Comparison of ENCODE assay signal across 11 cellular contexts in the genomic region with DNA sequence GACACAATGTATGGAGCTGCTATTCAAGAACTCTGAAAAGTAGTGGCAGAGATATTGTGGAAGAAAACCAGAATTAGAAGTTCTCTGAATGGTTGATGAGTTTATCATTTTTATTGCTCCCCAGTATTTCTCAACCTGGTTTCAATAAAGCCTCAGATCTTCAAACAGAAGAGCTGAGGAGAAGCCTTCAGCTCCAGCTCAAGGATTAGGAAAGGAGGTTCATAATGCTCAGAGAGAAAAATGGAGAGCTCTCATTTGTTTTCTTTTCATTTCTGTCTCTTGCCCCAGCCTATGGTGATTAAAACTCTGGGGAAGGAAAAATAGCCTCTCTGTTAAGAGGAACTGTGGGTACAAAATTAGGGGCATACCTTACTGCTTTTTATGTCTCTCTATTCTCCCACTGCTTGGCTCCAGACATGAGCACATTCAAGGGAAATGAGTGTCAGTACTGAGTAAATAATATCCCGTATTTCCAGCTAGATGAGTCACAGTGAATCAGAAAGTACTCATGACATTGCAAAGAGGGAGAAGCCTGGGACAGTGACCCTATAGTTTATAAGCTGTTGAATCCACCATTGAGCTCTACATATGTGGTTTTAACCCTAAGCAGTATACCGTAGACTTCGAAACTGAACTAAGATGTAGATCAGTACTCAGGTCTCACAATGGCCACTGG.
DNase-seq lines count a peak whose midpoint lies in the region; ATAC-seq and TF ChIP-seq lines count a peak whose summit lies in the region.
"Had no signal": no experiment of that assay in that cellular context is flagged by ENCODE, and none has a peak within 500 bp of the region (broad histone marks: within the 10 kb centered on the region; RNA-seq: fewer than 3 reads in every experiment).

No MANE protein-coding gene starts in this region.

- H3K4me3 ChIP-seq in GM23248 (no peak overlapping the region), OCI-LY1 (ENCODE audit: low read depth, low read length, poor library complexity, severe bottlenecking) (no peak overlapping the region), skeletal muscle satellite cell (ENCODE audit: low read length) (peak overlapping the region; percentile 32)
- H3K4me3 ChIP-seq: suprapubic skin had no signal

- ATAC-seq in HG02852 (IDR thresholded peaks at IDR 0.05; ENCODE audit: unreplicated experiment), result no peak

- H4K20me1 ChIP-seq in GM23248 (ENCODE audit: insufficient read depth), result no peaks in the 10 kb centered on the region
- no peaks in the 10 kb centered on the region for H4K20me1 ChIP-seq in OCI-LY1 (ENCODE audit: insufficient read depth, low read length)

- H3K27ac ChIP-seq in GM23248 (no peak overlapping the region), OCI-LY1 (ENCODE audit: low read depth, low read length, poor library complexity, severe bottlenecking) (peak overlapping the region; percentile 3), epithelial cell of prostate (peak overlapping the region; percentile 95)
- H3K27ac ChIP-seq: suprapubic skin, WERI-Rb-1 had no signal

- no peaks in the 10 kb centered on the region for H3K27me3 ChIP-seq in GM23248 (replicated peaks; ENCODE audit: insufficient read depth)
- no peaks in the 10 kb centered on the region for H3K27me3 ChIP-seq in OCI-LY1 (ENCODE audit: insufficient read depth, low read length)
- no peaks in the 10 kb centered on the region for H3K27me3 ChIP-seq in skeletal muscle satellite cell (ENCODE audit: control insufficient read depth, insufficient read depth, low read length)
- H3K27me3 ChIP-seq: suprapubic skin had no signal

- H3K4me2 ChIP-seq in GM23248 (ENCODE audit: unreplicated experiment) (no peak overlapping the region), OCI-LY1 (ENCODE audit: low read length) (no peak overlapping the region), skeletal muscle satellite cell (ENCODE audit: low read length) (peak overlapping the region; percentile 60)

- in situ Hi-C loops in GM23248 (cut with MboI), result no loop called here

- H2AFZ ChIP-seq in GM23248 (no peak overlapping the region), OCI-LY1 (ENCODE audit: low read length) (no peak overlapping the region)

- H3K4me1 ChIP-seq in GM23248 (ENCODE audit: insufficient read depth) (no peaks in the 10 kb centered on the region), OCI-LY1 (ENCODE audit: insufficient read depth, low read length, severe bottlenecking) (peaks cover 26% of the 10 kb centered on the region), skeletal muscle satellite cell (ENCODE audit: control insufficient read depth, insufficient read depth, low read length) (peaks cover 18% of the 10 kb centered on the region)
- H3K4me1 ChIP-seq: suprapubic skin had no signal

- H3K79me2 ChIP-seq in GM23248 (ENCODE audit: insufficient read depth) (no peaks in the 10 kb centered on the region), OCI-LY1 (ENCODE audit: insufficient read depth, low read length) (no peaks in the 10 kb centered on the region)

- H3K9ac ChIP-seq in GM23248 (no peak overlapping the region), OCI-LY1 (ENCODE audit: low read length) (no peak overlapping the region), skeletal muscle satellite cell (ENCODE audit: low read depth, low read length) (peak overlapping the region; percentile 49)

- no peak for TF ChIP-seq CTCF in OCI-LY1 (IDR thresholded peaks at IDR 0.05; ENCODE audit: low read length)

- H3K9me3 ChIP-seq in GM23248 (ENCODE audit: low read depth), result no peaks in the 10 kb centered on the region
- H3K9me3 ChIP-seq in OCI-LY1 (ENCODE audit: low read length), result 0 out of 2 replicates have a peak, but pooled peaks cover 3% of the 10 kb centered on the region
- H3K9me3 ChIP-seq in skeletal muscle satellite cell (replicated peaks; ENCODE audit: low read length), result no peaks in the 10 kb centered on the region
- H3K9me3 ChIP-seq: suprapubic skin had no signal

- peak; percentile 51 for DNase-seq in GM23248
- peak; percentile 77 for DNase-seq in epithelial cell of prostate (ENCODE audit: low read depth, low spot score)
- DNase-seq in foreskin melanocyte, result no peak
- DNase-seq in NK-92 treated with Interleukin-12 subunit alpha and Interleukin-12 subunit beta, amount 100 ng/mL, for 24 hours (lab: John Stamatoyannopoulos, UW), result no peak
- DNase-seq: hippocampal formation, occipital lobe, WERI-Rb-1 had no signal

- peaks cover 4% of the 10 kb centered on the region; the same call in 1 of the 2 replicates for H3K36me3 ChIP-seq in GM23248 (ENCODE audit: low read depth)
- no peaks in the 10 kb centered on the region for H3K36me3 ChIP-seq in OCI-LY1 (ENCODE audit: insufficient read depth, low read length)
- no peaks in the 10 kb centered on the region for H3K36me3 ChIP-seq in skeletal muscle satellite cell (ENCODE audit: insufficient read depth, low read length)
- H3K36me3 ChIP-seq: suprapubic skin, WERI-Rb-1 had no signal

- WGBS in GM23248 (ENCODE audit: low coverage in 1 of 2, low lambda C conversion rate in 2 of 2, missing lambda C conversion rate in 2 of 2), 2 experiments, result 34 to 43% methylated on average over 3 of the region's 3 CpGs

- no peaks in the 10 kb centered on the region for H3F3A ChIP-seq in GM23248 (ENCODE audit: insufficient read depth)
- H3F3A ChIP-seq in OCI-LY1 (ENCODE audit: insufficient read depth, low read length), result no peaks in the 10 kb centered on the region

- no peaks in the 10 kb centered on the region for H3K9me2 ChIP-seq in GM23248 (ENCODE audit: insufficient read depth)
- H3K9me2 ChIP-seq in OCI-LY1 (ENCODE audit: low read depth, low read length), result no peaks in the 10 kb centered on the region

Comparison
In these comparisons a context has a peak if more than half of its experiments do, and no peak if none do; other contexts are left out.
1. DNase-seq: peak in GM23248 (single experiment) and epithelial cell of prostate (single experiment); none in foreskin melanocyte (single experiment) and NK-92 treated with Interleukin-12 subunit alpha and Interleukin-12 subunit beta, amount 100 ng/mL, for 24 hours (single experiment).